8 cellular contexts compared by ENCODE assay signal in the genomic region with DNA sequence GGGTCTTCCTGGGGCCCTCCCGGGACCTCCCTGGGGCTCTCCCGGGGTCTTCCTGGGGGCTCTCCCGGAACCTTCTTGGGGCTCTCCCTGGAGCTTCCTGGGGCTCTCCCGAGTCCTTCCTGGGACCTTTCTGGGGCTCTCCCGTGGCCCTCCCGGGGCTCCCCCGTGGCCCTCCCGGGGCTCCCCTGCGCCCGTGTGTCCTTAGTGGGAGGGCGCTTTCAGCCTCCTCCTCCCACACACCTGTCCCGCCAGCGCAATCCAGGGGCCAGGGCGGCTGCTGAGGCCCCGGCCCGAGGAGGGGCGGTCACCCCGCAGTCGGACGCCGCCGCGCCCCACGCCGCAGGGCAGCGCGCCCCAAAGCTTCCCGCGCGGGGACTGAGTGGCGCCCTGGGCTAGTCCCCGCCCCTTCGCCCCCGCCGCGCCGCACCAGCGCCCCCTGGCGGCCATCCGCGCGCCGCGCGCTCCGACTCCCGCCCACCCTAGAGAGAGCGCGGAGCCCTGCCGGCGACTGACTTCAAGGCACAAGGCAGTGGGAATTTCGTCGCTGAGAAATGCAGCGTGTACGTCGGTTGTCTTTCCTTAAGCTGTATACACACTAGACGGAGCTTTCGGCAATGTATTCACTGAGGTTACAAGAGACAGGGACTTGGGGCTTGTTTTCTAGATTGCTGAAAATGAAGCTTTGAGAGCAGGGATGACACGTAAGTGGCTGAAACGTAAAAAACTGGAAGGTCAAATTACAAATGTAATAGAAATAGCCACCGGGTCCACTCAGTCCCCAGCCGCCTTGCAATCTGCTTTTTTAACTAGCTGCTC. TPM values are rescaled to one million over a fixed set of nuclear protein-coding genes. Genes with fewer than 3 reads are reported as not detected.
DNase-seq lines count a peak whose midpoint lies in the region; ATAC-seq and TF ChIP-seq lines count a peak whose summit lies in the region.

No MANE protein-coding gene starts in this region.

- peak; percentile 97 for ATAC-seq in DND-41 (ENCODE audit: insufficient read depth, low read depth)
- ATAC-seq in GM21576 (IDR thresholded peaks at IDR 0.05; ENCODE audit: unreplicated experiment): peak; percentile 78

- peak overlapping the region; percentile 86 for H2AFZ ChIP-seq in DND-41 (ENCODE audit: low read depth, low read length)

- no peaks in the 10 kb centered on the region for H4K20me1 ChIP-seq in DND-41 (ENCODE audit: insufficient read depth, low read length)

- H3K27me3 Mint-ChIP-seq in IgD-negative memory B cell: peaks cover 2% of the 10 kb centered on the region

- H3K4me2 ChIP-seq in DND-41 (ENCODE audit: insufficient read depth, low read length): peak overlapping the region; percentile 89

- H3K36me3 ChIP-seq in DND-41 (ENCODE audit: insufficient read depth, low read length) (no peaks in the 10 kb centered on the region), suprapubic skin (no peaks in the 10 kb centered on the region)

- peaks cover 0 to 4% (median 3%) of the 10 kb centered on the region in 3 donors for H3K4me1 Mint-ChIP-seq in IgD-negative memory B cell

- TF ChIP-seq EP300 in suprapubic skin (IDR thresholded peaks at IDR 0.05): no peak

- peak overlapping the region; percentile 75 for H3K9ac ChIP-seq in DND-41 (ENCODE audit: low read depth, low read length)

- TF ChIP-seq POLR2A in Raji (IDR thresholded peaks at IDR 0.05; ENCODE audit: insufficient read depth, low read depth, low read length) (peak; percentile 46; the same call in 1 of the 2 replicates), suprapubic skin (IDR thresholded peaks at IDR 0.05) (no peak)

- H3K79me2 ChIP-seq in DND-41 (ENCODE audit: insufficient read depth, low read length): no peaks in the 10 kb centered on the region

- H3K27ac ChIP-seq in DND-41 (ENCODE audit: low read length) (peak overlapping the region; percentile 79), suprapubic skin (no peak overlapping the region)

- H3K9me3 Mint-ChIP-seq in IgD-negative memory B cell: no peaks in the 10 kb centered on the region

- no peaks in the 10 kb centered on the region for H3K36me3 Mint-ChIP-seq in IgD-negative memory B cell

- peak overlapping the region in 1 of 3 donors; percentile 53 for H3K27ac Mint-ChIP-seq in IgD-negative memory B cell

- DNase-seq in DND-41 (peak; percentile 84), activated gamma-delta T cell treated with Interleukin-2 at 50 U/mL for 16 hours (peak; percentile 80), globus pallidus (ENCODE audit: low spot score) (peak; percentile 45), occipital lobe (lab: John Stamatoyannopoulos, UW) (peak; percentile 70), suprapubic skin (ENCODE audit: low spot score in 2 of 2) (peak; percentile 85 to 89)

- peak overlapping the region; percentile 18 to 60; a peak in 3 of 4 replicates for H3K4me3 ChIP-seq in DND-41 (ENCODE audit: low read depth in 1 of 2, low read length in 2 of 2)
- H3K4me3 ChIP-seq in suprapubic skin: peak overlapping the region; percentile 39

- H3K27me3 ChIP-seq in DND-41 (ENCODE audit: insufficient read depth, low read length, poor library complexity) (no peaks in the 10 kb centered on the region), suprapubic skin (peaks cover 20% of the 10 kb centered on the region)

- peak overlapping the region in 3 of 4 donors; percentile 52 to 90 (median 82) for H3K4me3 Mint-ChIP-seq in IgD-negative memory B cell

- TF ChIP-seq CTCF in DND-41 (IDR thresholded peaks at IDR 0.05; ENCODE audit: borderline replicate concordance, extremely low read depth, low read length, poor library complexity, severe bottlenecking) (peak; percentile 92), suprapubic skin (IDR thresholded peaks at IDR 0.05) (peak; percentile 82 to 98)

- peaks cover 26% of the 10 kb centered on the region for H3K4me1 ChIP-seq in DND-41 (ENCODE audit: insufficient read depth, low read length)
- H3K4me1 ChIP-seq in suprapubic skin: peaks cover 18% of the 10 kb centered on the region

- H3K9me3 ChIP-seq in DND-41 (ENCODE audit: insufficient read depth, low read length, severe bottlenecking) (peaks cover 5% of the 10 kb centered on the region), suprapubic skin (no peaks in the 10 kb centered on the region)

- 2% methylated on average over 5 of the region's 62 CpGs for WGBS in suprapubic skin

RNA-seq across cellular contexts. Expression of a gene that starts 47.1 kb away (rescaled TPM):
- 28.5 TPM for polyA plus RNA-seq in IgD-negative memory B cell
- 109 TPM for total RNA-seq in occipital lobe
- total RNA-seq in suprapubic skin: 100 to 1,000 TPM in 2 of 4 donors, 10 to 100 TPM in 2; 32.0 to 130 (median 95.3) TPM
